Comparison of ENCODE assay signal across 22 cellular contexts in the genomic region with DNA sequence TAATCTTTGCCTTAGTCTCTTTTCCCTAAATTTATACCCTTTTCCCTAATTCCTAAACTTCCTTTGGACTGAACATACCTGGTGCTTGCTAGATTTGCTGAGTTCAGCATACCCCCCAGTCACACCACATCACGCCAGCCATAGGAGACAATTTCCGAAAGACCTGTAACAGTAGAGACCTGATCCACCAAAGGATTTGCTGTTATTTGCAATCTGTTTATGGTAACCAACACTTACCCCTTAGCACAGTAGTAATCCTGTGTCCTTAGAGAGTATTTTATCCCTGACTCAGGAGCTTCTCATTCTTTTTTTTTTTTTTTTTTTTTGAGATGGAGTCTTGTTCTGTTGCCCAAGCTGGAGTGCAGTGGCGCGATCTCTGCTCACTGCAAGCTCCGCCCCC. TPM values are rescaled to one million over a fixed set of nuclear protein-coding genes. Genes with fewer than 3 reads are reported as not detected.
DNase-seq lines count a peak whose midpoint lies in the region; ATAC-seq and TF ChIP-seq lines count a peak whose summit lies in the region.
"Had no signal": no experiment of that assay in that cellular context is flagged by ENCODE, and none has a peak within 500 bp of the region (broad histone marks: within the 10 kb centered on the region; RNA-seq: fewer than 3 reads in every experiment).

No MANE protein-coding gene starts in this region.

- no peak overlapping the region for H3K9ac ChIP-seq in neural progenitor cell

- DNase-seq in activated CD8-positive, alpha-beta T cell treated with anti-CD3 and anti-CD28 coated beads, Interleukin-2, amount 10 ng/mL, durations not matched to agents 7 days and 5 days, result peak; percentile 2
- no peak for DNase-seq in activated CD8-positive, alpha-beta T cell treated with anti-CD3 and anti-CD28 coated beads for 36 hours
- no peak for DNase-seq in CD4-positive, CD25-positive, alpha-beta regulatory T cell
- DNase-seq in WTC11 (ENCODE audit: low spot score) (no peak), glutamatergic neuron (no peak), CD14-positive monocyte (ENCODE audit: low spot score) (no peak), neural progenitor cell (ENCODE audit: low spot score) (no peak), body of pancreas (no peak)
- DNase-seq: AML-193; CD8-positive, alpha-beta T cell; COR-L47; DMS153; DMS79; GDM1; GOT3; H7; HFFc6; IMR-90 had no signal

- H3K9me3 ChIP-seq in CD4-positive, CD25-positive, alpha-beta regulatory T cell (ENCODE audit: control insufficient read depth in 2 of 2, low read length in 2 of 2), result no peaks in the 10 kb centered on the region
- H3K9me3 ChIP-seq in neural progenitor cell (ENCODE audit: low read depth), result no peaks in the 10 kb centered on the region
- no peaks in the 10 kb centered on the region for H3K9me3 ChIP-seq in body of pancreas
- H3K9me3 ChIP-seq: A549 had no signal

- CTCF ChIA-PET in activated CD8-positive, alpha-beta T cell treated with anti-CD3 and anti-CD28 coated beads, Interleukin-2, amount 10 ng/mL, durations not matched to agents 7 days and 5 days (lab: Charles Lee), result interaction anchor here (1.7 kb wide), 1 partner anchor 16 kb away, joined by 4 read pairs; no protein-coding TSS in a partner anchor
- CTCF ChIA-PET in activated CD8-positive, alpha-beta T cell treated with anti-CD3 and anti-CD28 coated beads for 36 hours (lab: Charles Lee), result interaction anchor here (1.0 to 1.5 kb wide), 3 partner anchors 15 to 223 kb away, joined by 3 to 5 read pairs (median 3); no protein-coding TSS in a partner anchor
- CTCF ChIA-PET in WTC11 (lab: Charles Lee), result interaction anchor here (0.6 to 0.7 kb wide), 3 partner anchors 10 to 179 kb away, joined by 3 to 4 read pairs (median 3); no protein-coding TSS in a partner anchor

- no peak overlapping the region for H3K4me3 Mint-ChIP-seq in activated CD8-positive, alpha-beta T cell treated with anti-CD3 and anti-CD28 coated beads, Interleukin-2, amount 10 ng/mL, durations not matched to agents 7 days and 5 days
- no peak overlapping the region for H3K4me3 Mint-ChIP-seq in activated CD8-positive, alpha-beta T cell treated with anti-CD3 and anti-CD28 coated beads for 36 hours
- no peak overlapping the region for H3K4me3 Mint-ChIP-seq in CD4-positive, CD25-positive, alpha-beta regulatory T cell
- H3K4me3 Mint-ChIP-seq in WTC11, result no peak overlapping the region
- no peak overlapping the region for H3K4me3 Mint-ChIP-seq in glutamatergic neuron (ENCODE audit: unreplicated experiment)
- no peak overlapping the region for H3K4me3 Mint-ChIP-seq in CD14-positive monocyte
- no peak overlapping the region for H3K4me3 Mint-ChIP-seq in neural progenitor cell
- H3K4me3 Mint-ChIP-seq: CD8-positive, alpha-beta T cell; HFFc6 had no signal

- intact Hi-C loops in activated CD8-positive, alpha-beta T cell treated with anti-CD3 and anti-CD28 coated beads for 36 hours (cut with micrococcal nuclease), result no loop called here
- intact Hi-C loops in CD14-positive monocyte (cut with micrococcal nuclease) (no loop called here), body of pancreas (cut with DNase I) (no loop called here)

- H3K4me2 ChIP-seq in neural progenitor cell, result no peak overlapping the region
- H3K4me2 ChIP-seq: A549 had no signal

- no peak for TF ChIP-seq POLR2A in body of pancreas (IDR thresholded peaks at IDR 0.05)

- H3K36me3 ChIP-seq in CD4-positive, CD25-positive, alpha-beta regulatory T cell (ENCODE audit: control insufficient read depth, insufficient read depth, low read length), result peaks cover 73% of the 10 kb centered on the region
- peaks cover 9% of the 10 kb centered on the region for H3K36me3 ChIP-seq in neural progenitor cell
- peaks cover 5 to 18% of the 10 kb centered on the region in 2 donors for H3K36me3 ChIP-seq in body of pancreas (replicated peaks in 1 of 2; ENCODE audit: insufficient read depth in 1 of 2, low read depth in 2 of 2)

- no peaks in the 10 kb centered on the region for H3K27me3 Mint-ChIP-seq in activated CD8-positive, alpha-beta T cell treated with anti-CD3 and anti-CD28 coated beads, Interleukin-2, amount 10 ng/mL, durations not matched to agents 7 days and 5 days (ENCODE audit: low read depth)
- no peaks in the 10 kb centered on the region for H3K27me3 Mint-ChIP-seq in activated CD8-positive, alpha-beta T cell treated with anti-CD3 and anti-CD28 coated beads for 36 hours
- no peaks in the 10 kb centered on the region for H3K27me3 Mint-ChIP-seq in CD4-positive, CD25-positive, alpha-beta regulatory T cell
- no peaks in the 10 kb centered on the region for H3K27me3 Mint-ChIP-seq in WTC11 (ENCODE audit: low read depth)
- no peaks in the 10 kb centered on the region for H3K27me3 Mint-ChIP-seq in glutamatergic neuron (ENCODE audit: unreplicated experiment)
- H3K27me3 Mint-ChIP-seq in CD14-positive monocyte (ENCODE audit: low read depth in 3 of 3), result no peaks in the 10 kb centered on the region
- H3K27me3 Mint-ChIP-seq in neural progenitor cell (ENCODE audit: insufficient read depth, low read depth), result no peaks in the 10 kb centered on the region

- H3K4me3 ChIP-seq in CD4-positive, CD25-positive, alpha-beta regulatory T cell (ENCODE audit: low read depth, low read length), result no peak overlapping the region
- H3K4me3 ChIP-seq in neural progenitor cell, result no peak overlapping the region
- H3K4me3 ChIP-seq in body of pancreas, result no peak overlapping the region
- H3K4me3 ChIP-seq: A549 had no signal

- TF ChIP-seq CTCF in activated CD8-positive, alpha-beta T cell treated with anti-CD3 and anti-CD28 coated beads for 36 hours (IDR thresholded peaks at IDR 0.05), result no peak
- no peak for TF ChIP-seq CTCF in WTC11 (IDR thresholded peaks at IDR 0.05)
- no peak for TF ChIP-seq CTCF in glutamatergic neuron (IDR thresholded peaks at IDR 0.05; ENCODE audit: partially characterized antibody, unreplicated experiment)
- no peak for TF ChIP-seq CTCF in CD14-positive monocyte (IDR thresholded peaks at IDR 0.05)
- TF ChIP-seq CTCF in neural progenitor cell (IDR thresholded peaks at IDR 0.05), result no peak
- TF ChIP-seq CTCF in body of pancreas (IDR thresholded peaks at IDR 0.05), result no peak

- H3K79me2 ChIP-seq in neural progenitor cell (ENCODE audit: low read depth), result peaks cover 3% of the 10 kb centered on the region

- POLR2A ChIA-PET in activated CD8-positive, alpha-beta T cell treated with anti-CD3 and anti-CD28 coated beads, Interleukin-2, amount 10 ng/mL, durations not matched to agents 7 days and 5 days (lab: Charles Lee), result interaction anchor here (1.3 kb wide), 1 partner anchor 9 kb away, joined by 4 read pairs; a partner anchor contains a TSS
- POLR2A ChIA-PET in activated CD8-positive, alpha-beta T cell treated with anti-CD3 and anti-CD28 coated beads for 36 hours (lab: Charles Lee), result interaction anchor here (0.7 to 1.0 kb wide), 2 partner anchors 11 to 31 kb away, joined by 3 read pairs; no protein-coding TSS in a partner anchor
- POLR2A ChIA-PET in WTC11 (lab: Charles Lee), result interaction anchor here (0.5 to 0.6 kb wide), 2 partner anchors 141 to 239 kb away, joined by 3 read pairs; no protein-coding TSS in a partner anchor

- H3K4me1 ChIP-seq in CD4-positive, CD25-positive, alpha-beta regulatory T cell (ENCODE audit: control insufficient read depth, insufficient read depth, low read length, poor library complexity, severe bottlenecking), result no peaks in the 10 kb centered on the region
- H3K4me1 ChIP-seq in neural progenitor cell (no peaks in the 10 kb centered on the region), body of pancreas (no peaks in the 10 kb centered on the region)
- H3K4me1 ChIP-seq: A549 had no signal

- ATAC-seq in activated CD8-positive, alpha-beta T cell treated with anti-CD3 and anti-CD28 coated beads, Interleukin-2, amount 10 ng/mL, durations not matched to agents 7 days and 5 days, result no peak
- no peak for ATAC-seq in activated CD8-positive, alpha-beta T cell treated with anti-CD3 and anti-CD28 coated beads for 36 hours
- ATAC-seq in CD4-positive, CD25-positive, alpha-beta regulatory T cell (ENCODE audit: low read depth in 2 of 2), result no peak
- no peak for ATAC-seq in WTC11
- ATAC-seq in body of pancreas, result no peak
- ATAC-seq: A549; CD8-positive, alpha-beta T cell; HCT116 had no signal

- H3K27me3 ChIP-seq in CD4-positive, CD25-positive, alpha-beta regulatory T cell (ENCODE audit: control insufficient read depth, insufficient read depth, low read length), result no peaks in the 10 kb centered on the region
- no peaks in the 10 kb centered on the region for H3K27me3 ChIP-seq in neural progenitor cell
- H3K27me3 ChIP-seq in body of pancreas, result no peaks in the 10 kb centered on the region

- no peak overlapping the region for H2AFZ ChIP-seq in neural progenitor cell (replicated peaks)

- H3K27ac Mint-ChIP-seq in activated CD8-positive, alpha-beta T cell treated with anti-CD3 and anti-CD28 coated beads, Interleukin-2, amount 10 ng/mL, durations not matched to agents 7 days and 5 days, result no peak overlapping the region
- no peak overlapping the region for H3K27ac Mint-ChIP-seq in activated CD8-positive, alpha-beta T cell treated with anti-CD3 and anti-CD28 coated beads for 36 hours
- H3K27ac Mint-ChIP-seq in CD4-positive, CD25-positive, alpha-beta regulatory T cell, result peak overlapping the region; percentile 51 to 75 (median 60)
- H3K27ac Mint-ChIP-seq in WTC11 (peak overlapping the region; percentile 72; the same call in 1 of the 2 replicates), glutamatergic neuron (ENCODE audit: unreplicated experiment) (peak overlapping the region; percentile 62), CD14-positive monocyte (peak overlapping the region in 1 of 7 donors; percentile 41), neural progenitor cell (no peak overlapping the region)
- H3K27ac Mint-ChIP-seq: CD8-positive, alpha-beta T cell; HFFc6 had no signal

- H3F3A ChIP-seq in neural progenitor cell (ENCODE audit: low read depth), result no peaks in the 10 kb centered on the region

- no peaks in the 10 kb centered on the region for H3K9me3 Mint-ChIP-seq in activated CD8-positive, alpha-beta T cell treated with anti-CD3 and anti-CD28 coated beads, Interleukin-2, amount 10 ng/mL, durations not matched to agents 7 days and 5 days (ENCODE audit: insufficient read depth)
- no peaks in the 10 kb centered on the region for H3K9me3 Mint-ChIP-seq in activated CD8-positive, alpha-beta T cell treated with anti-CD3 and anti-CD28 coated beads for 36 hours
- no peaks in the 10 kb centered on the region for H3K9me3 Mint-ChIP-seq in CD4-positive, CD25-positive, alpha-beta regulatory T cell
- no peaks in the 10 kb centered on the region for H3K9me3 Mint-ChIP-seq in WTC11
- no peaks in the 10 kb centered on the region for H3K9me3 Mint-ChIP-seq in glutamatergic neuron (ENCODE audit: unreplicated experiment)
- no peaks in the 10 kb centered on the region for H3K9me3 Mint-ChIP-seq in CD14-positive monocyte
- no peaks in the 10 kb centered on the region for H3K9me3 Mint-ChIP-seq in neural progenitor cell
- H3K9me3 Mint-ChIP-seq: CD8-positive, alpha-beta T cell; HFFc6 had no signal

- no peak overlapping the region for H3K27ac ChIP-seq in CD4-positive, CD25-positive, alpha-beta regulatory T cell (ENCODE audit: insufficient read depth, low read length, poor library complexity, severe bottlenecking)
- no peak overlapping the region for H3K27ac ChIP-seq in neural progenitor cell
- H3K27ac ChIP-seq in body of pancreas, result no peak overlapping the region
- H3K27ac ChIP-seq: 22Rv1, A549, C4-2B had no signal

- H3K36me3 Mint-ChIP-seq in activated CD8-positive, alpha-beta T cell treated with anti-CD3 and anti-CD28 coated beads, Interleukin-2, amount 10 ng/mL, durations not matched to agents 7 days and 5 days (ENCODE audit: low read depth), result peaks cover 57% of the 10 kb centered on the region
- H3K36me3 Mint-ChIP-seq in activated CD8-positive, alpha-beta T cell treated with anti-CD3 and anti-CD28 coated beads for 36 hours (ENCODE audit: low read depth), result peaks cover 34% of the 10 kb centered on the region
- H3K36me3 Mint-ChIP-seq in CD4-positive, CD25-positive, alpha-beta regulatory T cell, result peaks cover 32% of the 10 kb centered on the region
- H3K36me3 Mint-ChIP-seq in WTC11, result peaks cover 61% of the 10 kb centered on the region
- no peaks in the 10 kb centered on the region for H3K36me3 Mint-ChIP-seq in glutamatergic neuron (ENCODE audit: unreplicated experiment)
- H3K36me3 Mint-ChIP-seq in CD14-positive monocyte, result peaks cover 62 to 94% of the 10 kb centered on the region in 2 donors
- H3K36me3 Mint-ChIP-seq in neural progenitor cell, result peaks cover 22% of the 10 kb centered on the region

- WGBS in body of pancreas, 2 donors, result 95 to 96% methylated on average over 5 of the region's 5 CpGs

- H3K4me1 Mint-ChIP-seq in activated CD8-positive, alpha-beta T cell treated with anti-CD3 and anti-CD28 coated beads, Interleukin-2, amount 10 ng/mL, durations not matched to agents 7 days and 5 days (ENCODE audit: low read depth), result peaks cover under 1% of the 10 kb centered on the region
- peaks cover 8% of the 10 kb centered on the region for H3K4me1 Mint-ChIP-seq in activated CD8-positive, alpha-beta T cell treated with anti-CD3 and anti-CD28 coated beads for 36 hours (ENCODE audit: low read depth)
- peaks cover 5 to 15% (median 11%) of the 10 kb centered on the region in 4 donors for H3K4me1 Mint-ChIP-seq in CD4-positive, CD25-positive, alpha-beta regulatory T cell
- H3K4me1 Mint-ChIP-seq in WTC11, result peaks cover 9% of the 10 kb centered on the region
- H3K4me1 Mint-ChIP-seq in glutamatergic neuron (ENCODE audit: low read depth, unreplicated experiment), result no peaks in the 10 kb centered on the region
- no peaks in the 10 kb centered on the region for H3K4me1 Mint-ChIP-seq in CD14-positive monocyte
- H3K4me1 Mint-ChIP-seq in neural progenitor cell, result no peaks in the 10 kb centered on the region

- no peaks in the 10 kb centered on the region for H4K20me1 ChIP-seq in neural progenitor cell (ENCODE audit: low read depth)

RNA-seq across cellular contexts. Expression of a gene that starts 8.6 kb away (rescaled TPM):
- total RNA-seq in activated CD8-positive, alpha-beta T cell treated with anti-CD3 and anti-CD28 coated beads, Interleukin-2, amount 10 ng/mL, durations not matched to agents 7 days and 5 days, result 100 to 1,000 TPM; 104 to 108 TPM
- 100 to 1,000 TPM; 105 to 113 TPM for total RNA-seq in activated CD8-positive, alpha-beta T cell treated with anti-CD3 and anti-CD28 coated beads for 36 hours
- 60.3 TPM for total RNA-seq in CD4-positive, CD25-positive, alpha-beta regulatory T cell
- 100 to 1,000 TPM; 145 to 199 (median 154) TPM for polyA plus RNA-seq in CD4-positive, CD25-positive, alpha-beta regulatory T cell
- total RNA-seq in WTC11 (2021) (78.8 to 80.8 TPM (median 78.9 TPM) in 3 replicates), glutamatergic neuron (ENCODE audit: unreplicated experiment) (48.7 TPM), neural progenitor cell (ENCODE audit: low replicate concordance) (69.4 and 96.8 TPM in 2 replicates), body of pancreas (10 to 100 TPM in 1 of 2 donors, 1 to 10 TPM in 1; 8.2 to 36.8 TPM)
- 100 to 1,000 TPM; 118 to 143 TPM for polyA plus RNA-seq in CD14-positive monocyte

RNA-seq across cellular contexts. Expression of a gene that starts 8.9 kb away (rescaled TPM):
- 10 to 100 TPM; 12.9 to 17.2 TPM for total RNA-seq in activated CD8-positive, alpha-beta T cell treated with anti-CD3 and anti-CD28 coated beads, Interleukin-2, amount 10 ng/mL, durations not matched to agents 7 days and 5 days
- total RNA-seq in activated CD8-positive, alpha-beta T cell treated with anti-CD3 and anti-CD28 coated beads for 36 hours, result 10 to 100 TPM; 11.9 to 12.5 TPM
- 8.8 TPM for total RNA-seq in CD4-positive, CD25-positive, alpha-beta regulatory T cell
- polyA plus RNA-seq in CD4-positive, CD25-positive, alpha-beta regulatory T cell, result 10 to 100 TPM in 2 of 4 donors, 1 to 10 TPM in 2; 7.3 to 14.2 (median 9.3) TPM
- total RNA-seq in WTC11 (2021), result 13.8 to 16.9 TPM (median 14.2 TPM) in 3 replicates
- 19.2 TPM for total RNA-seq in glutamatergic neuron (ENCODE audit: unreplicated experiment)
- polyA plus RNA-seq in CD14-positive monocyte, result 1 to 10 TPM; 2.7 to 3.4 TPM
- 24.3 and 44.8 TPM in 2 replicates for total RNA-seq in neural progenitor cell (ENCODE audit: low replicate concordance)
- total RNA-seq in body of pancreas, result 10 to 100 TPM in 1 of 2 donors, 1 to 10 TPM in 1; 6.2 to 10.2 TPM

RNA-seq across cellular contexts. Expression of a gene that starts 53.5 kb away (rescaled TPM):
- 1 to 10 TPM; 2.5 to 2.7 TPM for total RNA-seq in activated CD8-positive, alpha-beta T cell treated with anti-CD3 and anti-CD28 coated beads, Interleukin-2, amount 10 ng/mL, durations not matched to agents 7 days and 5 days
- 1 to 10 TPM; 2.8 to 4.4 TPM for total RNA-seq in activated CD8-positive, alpha-beta T cell treated with anti-CD3 and anti-CD28 coated beads for 36 hours
- total RNA-seq in CD4-positive, CD25-positive, alpha-beta regulatory T cell, result 2.7 TPM
- polyA plus RNA-seq in CD4-positive, CD25-positive, alpha-beta regulatory T cell, result under 1 TPM in 3 of 4 donors, not detected in 1; 0.13 to 0.61 (median 0.49) TPM
- total RNA-seq in WTC11 (2021), result 13.5 to 19.3 TPM (median 15.5 TPM) in 3 replicates
- total RNA-seq in glutamatergic neuron (ENCODE audit: unreplicated experiment), result 29.9 TPM
- 1 to 10 TPM; 1.7 to 1.8 TPM for polyA plus RNA-seq in CD14-positive monocyte
- total RNA-seq in neural progenitor cell (ENCODE audit: low replicate concordance), result 12.2 and 18.4 TPM in 2 replicates
- 10 to 100 TPM in 1 of 2 donors, 1 to 10 TPM in 1; 8.2 to 15.0 TPM for total RNA-seq in body of pancreas

Comparison
In these comparisons a context has a peak if more than half of its experiments do, and no peak if none do; other contexts are left out.
1. H3K27ac Mint-ChIP-seq: peak in CD4-positive, CD25-positive, alpha-beta regulatory T cell (3 of 3), WTC11 (single experiment) and glutamatergic neuron (single experiment); none in activated CD8-positive, alpha-beta T cell treated with anti-CD3 and anti-CD28 coated beads, Interleukin-2, amount 10 ng/mL, durations not matched to agents 7 days and 5 days (single experiment), activated CD8-positive, alpha-beta T cell treated with anti-CD3 and anti-CD28 coated beads for 36 hours (single experiment) and neural progenitor cell (single experiment).